In genomic region chr13:47114030-47114429, GRCh38 we compare ENCODE assay signal across 1 cellular context.
TF ChIP-seq lines count a peak whose summit lies in the region.

No MANE protein-coding gene starts in this region.

TF ChIP-seq in H1, 55 proteins besides CTCF, POLR2A, EP300 and RAD21 (continued from another document):
- TF ChIP-seq CTBP2 (IDR thresholded peaks at IDR 0.05; ENCODE audit: borderline replicate concordance, insufficient read depth, insufficient read length, low read length) = no peak
